In the genomic region with DNA sequence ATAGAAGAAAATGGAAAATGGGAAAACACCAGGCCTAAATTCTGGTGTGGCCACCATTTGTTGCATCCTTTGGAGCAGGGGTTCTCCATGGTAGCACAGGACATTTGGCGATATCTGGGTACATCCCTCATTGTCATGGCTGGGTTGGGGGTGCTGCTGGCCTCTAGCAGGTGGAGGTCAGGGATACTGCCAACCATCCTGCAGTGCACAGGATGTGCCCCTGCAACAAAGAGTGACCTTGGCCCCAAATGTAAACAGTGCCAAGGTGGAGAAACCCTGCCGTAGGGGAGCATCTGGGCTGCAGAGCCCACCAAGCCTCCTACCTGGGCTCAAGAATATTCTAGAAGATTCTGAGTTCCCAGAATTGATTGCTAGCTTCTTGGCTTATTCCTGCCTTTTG, we compare ENCODE assay signal across 20 cellular contexts. TPM values are rescaled to one million over a fixed set of nuclear protein-coding genes. Genes with fewer than 3 reads are reported as not detected.
"Had no signal": no experiment of that assay in that cellular context is flagged by ENCODE, and none has a peak within 500 bp of the region (broad histone marks: within the 10 kb centered on the region; RNA-seq: fewer than 3 reads in every experiment).

No MANE protein-coding gene starts in this region.

- H3K36me3 ChIP-seq: heart right ventricle, left lung, lower lobe of right lung, neutrophil, ovary had no signal

- H3K27ac ChIP-seq: left lung, neutrophil had no signal

- H3K9me3 Mint-ChIP-seq: mesothelial cell of epicardium; stimulated activated effector memory CD8-positive, alpha-beta T cell treated with anti-CD3 and anti-CD28 coated beads, Interleukin-12 subunit alpha, Interleukin-12 subunit beta, amount 100 ng/mL, for 72 hours; stimulated activated naive CD8-positive, alpha-beta T cell treated with anti-CD3 and anti-CD28 coated beads, Interleukin-15, Interleukin-2, amounts not matched to agents 100 ng/mL and 50 ng/mL, for 24 hours; type B pancreatic cell had no signal

- H3K9me3 ChIP-seq: heart right ventricle, left lung, lower lobe of right lung, neutrophil, ovary, thoracic aorta had no signal

- ATAC-seq: heart right ventricle; left lung; lower lobe of right lung; right cardiac atrium; stimulated activated effector memory CD8-positive, alpha-beta T cell treated with anti-CD3 and anti-CD28 coated beads, Interleukin-12 subunit alpha, Interleukin-12 subunit beta, amount 100 ng/mL, for 72 hours had no signal

- H3K27ac Mint-ChIP-seq: memory B cell; stimulated activated effector memory CD8-positive, alpha-beta T cell treated with anti-CD3 and anti-CD28 coated beads, Interleukin-12 subunit alpha, Interleukin-12 subunit beta, amount 100 ng/mL, for 72 hours; stimulated activated naive CD8-positive, alpha-beta T cell treated with anti-CD3 and anti-CD28 coated beads, Interleukin-15, Interleukin-2, amounts not matched to agents 100 ng/mL and 50 ng/mL, for 24 hours had no signal

- H3K27me3 ChIP-seq: left lung, neutrophil, ovary had no signal

- H3K4me3 ChIP-seq: heart right ventricle, left lung, lower lobe of right lung, ovary, thoracic aorta had no signal

- H3K4me3 Mint-ChIP-seq: memory B cell; mesothelial cell of epicardium; naive B cell; stimulated activated effector memory CD8-positive, alpha-beta T cell treated with anti-CD3 and anti-CD28 coated beads, Interleukin-12 subunit alpha, Interleukin-12 subunit beta, amount 100 ng/mL, for 72 hours; stimulated activated naive CD8-positive, alpha-beta T cell treated with anti-CD3 and anti-CD28 coated beads, Interleukin-15, Interleukin-2, amounts not matched to agents 100 ng/mL and 50 ng/mL, for 24 hours; type B pancreatic cell had no signal

- H3K27me3 Mint-ChIP-seq: memory B cell; stimulated activated naive CD8-positive, alpha-beta T cell treated with anti-CD3 and anti-CD28 coated beads, Interleukin-15, Interleukin-2, amounts not matched to agents 100 ng/mL and 50 ng/mL, for 24 hours; type B pancreatic cell had no signal

- H3K36me3 Mint-ChIP-seq: stimulated activated effector memory CD8-positive, alpha-beta T cell treated with anti-CD3 and anti-CD28 coated beads, Interleukin-12 subunit alpha, Interleukin-12 subunit beta, amount 100 ng/mL, for 72 hours had no signal

- DNase-seq: cerebellar nuclear complex; dermis blood vessel endothelial cell; heart right ventricle; islet precursor cell; left lung; lower lobe of right lung; naive B cell; ovary; stimulated activated CD4-positive, alpha-beta T cell treated with anti-CD3 and anti-CD28 coated beads, Interleukin-4, amount 100 ng/mL, for 1 hour; stimulated activated CD8-positive, alpha-beta memory T cell treated with anti-CD3 and anti-CD28 coated beads, Interleukin-4, amount 100 ng/mL, for 48 hours; substantia nigra had no signal

RNA-seq across cellular contexts. Expression of gene NKD1, which starts 27.5 kb away (rescaled TPM):
- total RNA-seq: dermis blood vessel endothelial cell, epithelial cell of proximal tubule had no signal
